Comparison of ENCODE assay signal across 1 cellular context in genomic region chr5:88829773-88830172, GRCh38.
TF ChIP-seq lines count a peak whose summit lies in the region.

No MANE protein-coding gene starts in this region.

TF ChIP-seq in GM23338, 12 proteins besides CTCF, POLR2A, EP300 and RAD21 (continued from another document):
- TF ChIP-seq REST (IDR thresholded peaks at IDR 0.05; ENCODE audit: unreplicated experiment) (no peak), POLR2AphosphoS5 (IDR thresholded peaks at IDR 0.05; ENCODE audit: low read depth) (no peak), STAT1 (IDR thresholded peaks at IDR 0.05; ENCODE audit: unreplicated experiment) (no peak), ZNF114 (CRISPR knock-in tag; IDR thresholded peaks at IDR 0.05) (no peak), ZNF331 (CRISPR knock-in tag; IDR thresholded peaks at IDR 0.05; ENCODE audit: low read depth) (no peak), JUNB (IDR thresholded peaks at IDR 0.05; ENCODE audit: unreplicated experiment) (no peak), EZH2 (IDR thresholded peaks at IDR 0.05; ENCODE audit: low read depth, unreplicated experiment) (no peak), CREB1 (CRISPR knock-in tag; IDR thresholded peaks at IDR 0.05; ENCODE audit: low read depth) (no peak), EZH2phosphoT487 (IDR thresholded peaks at IDR 0.05; ENCODE audit: unreplicated experiment) (no peak), ZNF462 (CRISPR knock-in tag; IDR thresholded peaks at IDR 0.05) (no peak)
